1 cellular context compared by ENCODE assay signal in the genomic region with DNA sequence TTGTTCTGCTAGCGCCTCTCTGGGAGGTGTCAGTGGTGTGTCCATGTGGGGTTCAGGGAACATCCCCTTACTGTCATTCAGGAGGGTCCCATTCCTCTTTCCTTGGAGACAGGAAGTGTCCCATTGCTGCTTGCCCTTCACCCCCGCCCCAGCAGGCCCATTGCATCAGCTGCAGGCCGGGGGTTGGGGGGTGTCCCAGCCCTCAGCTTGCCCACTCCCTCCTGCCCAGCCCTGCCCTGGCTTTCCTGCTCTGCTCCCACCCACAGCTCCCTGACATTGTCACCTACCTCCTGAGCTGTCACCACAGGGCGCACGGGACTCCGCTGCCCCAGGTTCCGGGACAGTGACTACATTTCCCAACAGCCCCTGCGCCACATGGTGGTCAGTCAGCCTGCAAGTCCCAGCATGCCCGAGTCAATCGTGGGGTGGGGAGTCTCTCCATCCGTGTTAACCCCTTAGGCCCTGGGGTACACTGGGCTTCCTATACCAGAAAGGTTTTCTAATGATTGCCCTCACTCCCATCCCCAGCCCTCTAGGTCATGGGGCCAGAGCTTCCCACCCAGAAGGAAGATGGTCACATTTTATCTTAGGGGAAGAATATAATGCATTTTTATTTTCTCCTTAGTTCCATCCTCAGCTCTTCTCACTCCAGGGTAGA.
TF ChIP-seq lines count a peak whose summit lies in the region.

A gene (minus strand): TSS at position 351 of the 658 bp plus-strand sequence. CDS start 745 bp downstream, outside the sequence.

TF ChIP-seq in K562, 482 proteins besides CTCF, POLR2A, EP300 and RAD21 (continued from another document and continues in another):
- TF ChIP-seq, protein P1, sequence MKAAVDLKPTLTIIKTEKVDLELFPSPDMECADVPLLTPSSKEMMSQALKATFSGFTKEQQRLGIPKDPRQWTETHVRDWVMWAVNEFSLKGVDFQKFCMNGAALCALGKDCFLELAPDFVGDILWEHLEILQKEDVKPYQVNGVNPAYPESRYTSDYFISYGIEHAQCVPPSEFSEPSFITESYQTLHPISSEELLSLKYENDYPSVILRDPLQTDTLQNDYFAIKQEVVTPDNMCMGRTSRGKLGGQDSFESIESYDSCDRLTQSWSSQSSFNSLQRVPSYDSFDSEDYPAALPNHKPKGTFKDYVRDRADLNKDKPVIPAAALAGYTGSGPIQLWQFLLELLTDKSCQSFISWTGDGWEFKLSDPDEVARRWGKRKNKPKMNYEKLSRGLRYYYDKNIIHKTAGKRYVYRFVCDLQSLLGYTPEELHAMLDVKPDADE (conservative IDR thresholded peaks at IDR 0.05; ENCODE audit: control insufficient read depth, low read depth, low read length), result peak; percentile 93
- TF ChIP-seq EGR1 (conservative IDR thresholded peaks at IDR 0.05) (peak; percentile 61), RAD51 (IDR thresholded peaks at IDR 0.05; ENCODE audit: borderline replicate concordance, low read depth) (no peak), EZH2 (IDR thresholded peaks at IDR 0.05; ENCODE audit: borderline replicate concordance, low read depth, low read length) (no peak), HOXB6 (CRISPR knock-in tag; IDR thresholded peaks at IDR 0.05; ENCODE audit: borderline replicate concordance) (no peak), CBX5 (IDR thresholded peaks at IDR 0.05; ENCODE audit: borderline replicate concordance, low read depth) (no peak), KHSRP (IDR thresholded peaks at IDR 0.05) (no peak), RBM25 (IDR thresholded peaks at IDR 0.05; ENCODE audit: low read depth, low read length, severe bottlenecking) (no peak), NR2F6 (CRISPR knock-in tag; IDR thresholded peaks at IDR 0.05) (no peak), CAMTA2 (CRISPR knock-in tag; conservative IDR thresholded peaks at IDR 0.05) (no peak), CBX8 (IDR thresholded peaks at IDR 0.05; ENCODE audit: borderline replicate concordance, extremely low read depth, low read depth, low read length, poor library complexity, severe bottlenecking) (no peak), SP1 (CRISPR knock-in tag; IDR thresholded peaks at IDR 0.05) (no peak), ZNF584 (CRISPR knock-in tag; IDR thresholded peaks at IDR 0.05; ENCODE audit: low read depth) (0 out of 2 replicates have a peak, but pooled peaks have one; percentile 54), C11orf30 (IDR thresholded peaks at IDR 0.05; ENCODE audit: low read depth) (no peak), TEAD1 (CRISPR knock-in tag; IDR thresholded peaks at IDR 0.05) (peak in 1 of 2 experiments; percentile 22; a peak in 1 of 4 replicates), NR2C1 (IDR thresholded peaks at IDR 0.05) (peak; percentile 57; the same call in 1 of the 2 replicates), NR2C1 (tag; IDR thresholded peaks at IDR 0.05) (peak; percentile 80), FOXK1 (CRISPR knock-in tag; IDR thresholded peaks at IDR 0.05; ENCODE audit: borderline replicate concordance) (no peak), ETV6 (IDR thresholded peaks at IDR 0.05; ENCODE audit: borderline replicate concordance in 1 of 2, low read depth in 2 of 2, low read length in 1 of 2) (no peak; a peak in 1 of 4 replicates), ETV6 (CRISPR knock-in tag; IDR thresholded peaks at IDR 0.05; ENCODE audit: borderline replicate concordance) (no peak), ZNF311 (CRISPR knock-in tag; IDR thresholded peaks at IDR 0.05) (no peak), ZNF3 (CRISPR knock-in tag; IDR thresholded peaks at IDR 0.05) (no peak), HDAC2 (IDR thresholded peaks at IDR 0.05) (no peak)
- TF ChIP-seq, protein P2, sequence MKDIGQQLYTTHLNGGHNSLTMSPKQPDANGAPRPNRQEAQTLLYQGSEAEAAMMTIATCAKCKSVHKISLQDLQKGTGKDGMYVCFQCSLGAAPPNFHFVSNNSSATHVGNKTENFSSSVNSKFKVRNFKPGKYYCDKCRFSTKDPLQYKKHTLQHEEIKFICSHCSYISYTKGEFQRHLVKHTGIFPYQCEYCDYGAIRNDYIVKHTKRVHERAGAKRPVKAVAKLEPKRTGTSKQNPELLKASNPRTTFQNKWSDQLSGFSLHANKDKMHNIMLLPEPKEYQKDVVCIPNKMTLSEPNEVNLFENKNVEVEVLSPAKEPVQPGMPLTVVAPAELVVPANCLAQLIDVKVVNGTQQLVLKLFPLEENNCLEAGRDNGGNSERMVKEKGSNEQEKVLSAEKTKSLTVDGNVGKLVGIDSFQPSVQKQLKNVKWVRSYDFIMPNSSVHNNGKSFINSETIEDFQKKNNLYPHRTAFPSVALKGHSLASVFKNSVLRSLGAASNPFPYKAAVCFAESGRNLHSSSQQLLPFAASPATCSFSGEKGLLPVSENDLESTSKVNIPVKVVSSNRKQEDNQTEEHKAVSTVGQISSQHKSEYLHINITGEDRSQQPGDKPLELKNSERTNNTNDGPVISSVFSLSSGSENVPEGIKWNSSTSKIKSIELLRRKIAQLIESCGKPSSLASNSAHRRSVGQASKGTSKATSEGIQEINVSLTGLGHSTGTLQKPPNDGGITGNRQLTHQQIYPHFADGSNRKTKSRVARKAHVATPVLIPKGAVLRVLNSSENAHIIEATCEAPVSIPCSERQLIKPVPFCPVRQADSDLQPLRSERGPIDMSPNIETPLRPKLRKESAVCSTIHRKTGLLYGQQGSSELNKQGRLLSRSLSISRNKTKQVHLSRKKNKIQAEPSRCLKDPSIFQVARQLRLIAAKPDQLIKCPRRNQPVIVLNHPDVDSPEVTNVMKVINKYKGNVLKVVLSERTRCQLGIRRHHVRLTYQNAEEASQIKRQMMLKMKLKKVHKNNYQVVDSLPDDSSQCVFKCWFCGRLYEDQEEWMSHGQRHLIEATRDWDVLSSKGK (CRISPR knock-in tag; IDR thresholded peaks at IDR 0.05), result no peak
- TF ChIP-seq, protein P3, sequence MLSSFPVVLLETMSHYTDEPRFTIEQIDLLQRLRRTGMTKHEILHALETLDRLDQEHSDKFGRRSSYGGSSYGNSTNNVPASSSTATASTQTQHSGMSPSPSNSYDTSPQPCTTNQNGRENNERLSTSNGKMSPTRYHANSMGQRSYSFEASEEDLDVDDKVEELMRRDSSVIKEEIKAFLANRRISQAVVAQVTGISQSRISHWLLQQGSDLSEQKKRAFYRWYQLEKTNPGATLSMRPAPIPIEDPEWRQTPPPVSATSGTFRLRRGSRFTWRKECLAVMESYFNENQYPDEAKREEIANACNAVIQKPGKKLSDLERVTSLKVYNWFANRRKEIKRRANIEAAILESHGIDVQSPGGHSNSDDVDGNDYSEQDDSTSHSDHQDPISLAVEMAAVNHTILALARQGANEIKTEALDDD (IDR thresholded peaks at IDR 0.05), result no peak
- TF ChIP-seq, protein P4, sequence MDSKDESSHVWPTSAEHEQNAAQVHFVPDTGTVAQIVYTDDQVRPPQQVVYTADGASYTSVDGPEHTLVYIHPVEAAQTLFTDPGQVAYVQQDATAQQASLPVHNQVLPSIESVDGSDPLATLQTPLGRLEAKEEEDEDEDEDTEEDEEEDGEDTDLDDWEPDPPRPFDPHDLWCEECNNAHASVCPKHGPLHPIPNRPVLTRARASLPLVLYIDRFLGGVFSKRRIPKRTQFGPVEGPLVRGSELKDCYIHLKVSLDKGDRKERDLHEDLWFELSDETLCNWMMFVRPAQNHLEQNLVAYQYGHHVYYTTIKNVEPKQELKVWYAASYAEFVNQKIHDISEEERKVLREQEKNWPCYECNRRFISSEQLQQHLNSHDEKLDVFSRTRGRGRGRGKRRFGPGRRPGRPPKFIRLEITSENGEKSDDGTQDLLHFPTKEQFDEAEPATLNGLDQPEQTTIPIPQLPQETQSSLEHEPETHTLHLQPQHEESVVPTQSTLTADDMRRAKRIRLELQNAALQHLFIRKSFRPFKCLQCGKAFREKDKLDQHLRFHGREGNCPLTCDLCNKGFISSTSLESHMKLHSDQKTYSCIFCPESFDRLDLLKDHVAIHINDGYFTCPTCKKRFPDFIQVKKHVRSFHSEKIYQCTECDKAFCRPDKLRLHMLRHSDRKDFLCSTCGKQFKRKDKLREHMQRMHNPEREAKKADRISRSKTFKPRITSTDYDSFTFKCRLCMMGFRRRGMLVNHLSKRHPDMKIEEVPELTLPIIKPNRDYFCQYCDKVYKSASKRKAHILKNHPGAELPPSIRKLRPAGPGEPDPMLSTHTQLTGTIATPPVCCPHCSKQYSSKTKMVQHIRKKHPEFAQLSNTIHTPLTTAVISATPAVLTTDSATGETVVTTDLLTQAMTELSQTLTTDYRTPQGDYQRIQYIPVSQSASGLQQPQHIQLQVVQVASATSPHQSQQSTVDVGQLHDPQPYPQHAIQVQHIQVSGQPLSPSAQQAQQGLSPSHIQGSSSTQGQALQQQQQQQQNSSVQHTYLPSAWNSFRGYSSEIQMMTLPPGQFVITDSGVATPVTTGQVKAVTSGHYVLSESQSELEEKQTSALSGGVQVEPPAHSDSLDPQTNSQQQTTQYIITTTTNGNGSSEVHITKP (IDR thresholded peaks at IDR 0.05; ENCODE audit: partially characterized antibody), result peak; percentile 48
- TF ChIP-seq, protein P5, sequence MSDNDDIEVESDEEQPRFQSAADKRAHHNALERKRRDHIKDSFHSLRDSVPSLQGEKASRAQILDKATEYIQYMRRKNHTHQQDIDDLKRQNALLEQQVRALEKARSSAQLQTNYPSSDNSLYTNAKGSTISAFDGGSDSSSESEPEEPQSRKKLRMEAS (CRISPR knock-in tag; IDR thresholded peaks at IDR 0.05), result peak; percentile 77
- TF ChIP-seq, protein P6, sequence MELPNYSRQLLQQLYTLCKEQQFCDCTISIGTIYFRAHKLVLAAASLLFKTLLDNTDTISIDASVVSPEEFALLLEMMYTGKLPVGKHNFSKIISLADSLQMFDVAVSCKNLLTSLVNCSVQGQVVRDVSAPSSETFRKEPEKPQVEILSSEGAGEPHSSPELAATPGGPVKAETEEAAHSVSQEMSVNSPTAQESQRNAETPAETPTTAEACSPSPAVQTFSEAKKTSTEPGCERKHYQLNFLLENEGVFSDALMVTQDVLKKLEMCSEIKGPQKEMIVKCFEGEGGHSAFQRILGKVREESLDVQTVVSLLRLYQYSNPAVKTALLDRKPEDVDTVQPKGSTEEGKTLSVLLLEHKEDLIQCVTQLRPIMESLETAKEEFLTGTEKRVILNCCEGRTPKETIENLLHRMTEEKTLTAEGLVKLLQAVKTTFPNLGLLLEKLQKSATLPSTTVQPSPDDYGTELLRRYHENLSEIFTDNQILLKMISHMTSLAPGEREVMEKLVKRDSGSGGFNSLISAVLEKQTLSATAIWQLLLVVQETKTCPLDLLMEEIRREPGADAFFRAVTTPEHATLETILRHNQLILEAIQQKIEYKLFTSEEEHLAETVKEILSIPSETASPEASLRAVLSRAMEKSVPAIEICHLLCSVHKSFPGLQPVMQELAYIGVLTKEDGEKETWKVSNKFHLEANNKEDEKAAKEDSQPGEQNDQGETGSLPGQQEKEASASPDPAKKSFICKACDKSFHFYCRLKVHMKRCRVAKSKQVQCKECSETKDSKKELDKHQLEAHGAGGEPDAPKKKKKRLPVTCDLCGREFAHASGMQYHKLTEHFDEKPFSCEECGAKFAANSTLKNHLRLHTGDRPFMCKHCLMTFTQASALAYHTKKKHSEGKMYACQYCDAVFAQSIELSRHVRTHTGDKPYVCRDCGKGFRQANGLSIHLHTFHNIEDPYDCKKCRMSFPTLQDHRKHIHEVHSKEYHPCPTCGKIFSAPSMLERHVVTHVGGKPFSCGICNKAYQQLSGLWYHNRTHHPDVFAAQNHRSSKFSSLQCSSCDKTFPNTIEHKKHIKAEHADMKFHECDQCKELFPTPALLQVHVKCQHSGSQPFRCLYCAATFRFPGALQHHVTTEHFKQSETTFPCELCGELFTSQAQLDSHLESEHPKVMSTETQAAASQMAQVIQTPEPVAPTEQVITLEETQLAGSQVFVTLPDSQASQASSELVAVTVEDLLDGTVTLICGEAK (IDR thresholded peaks at IDR 0.05), result peak; percentile 76
- TF ChIP-seq, protein P6 (CRISPR knock-in tag; IDR thresholded peaks at IDR 0.05), result no peak
- TF ChIP-seq, protein P7, sequence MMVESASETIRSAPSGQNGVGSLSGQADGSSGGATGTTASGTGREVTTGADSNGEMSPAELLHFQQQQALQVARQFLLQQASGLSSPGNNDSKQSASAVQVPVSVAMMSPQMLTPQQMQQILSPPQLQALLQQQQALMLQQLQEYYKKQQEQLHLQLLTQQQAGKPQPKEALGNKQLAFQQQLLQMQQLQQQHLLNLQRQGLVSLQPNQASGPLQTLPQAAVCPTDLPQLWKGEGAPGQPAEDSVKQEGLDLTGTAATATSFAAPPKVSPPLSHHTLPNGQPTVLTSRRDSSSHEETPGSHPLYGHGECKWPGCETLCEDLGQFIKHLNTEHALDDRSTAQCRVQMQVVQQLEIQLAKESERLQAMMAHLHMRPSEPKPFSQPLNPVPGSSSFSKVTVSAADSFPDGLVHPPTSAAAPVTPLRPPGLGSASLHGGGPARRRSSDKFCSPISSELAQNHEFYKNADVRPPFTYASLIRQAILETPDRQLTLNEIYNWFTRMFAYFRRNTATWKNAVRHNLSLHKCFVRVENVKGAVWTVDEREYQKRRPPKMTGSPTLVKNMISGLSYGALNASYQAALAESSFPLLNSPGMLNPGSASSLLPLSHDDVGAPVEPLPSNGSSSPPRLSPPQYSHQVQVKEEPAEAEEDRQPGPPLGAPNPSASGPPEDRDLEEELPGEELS (CRISPR knock-in tag; IDR thresholded peaks at IDR 0.05; ENCODE audit: borderline replicate concordance), result no peak
